8 cellular contexts compared by ENCODE assay signal in genomic region chr14:73757876-73758391, GRCh38. TPM values are rescaled to one million over a fixed set of nuclear protein-coding genes. Genes with fewer than 3 reads are reported as not detected.
DNase-seq lines count a peak whose midpoint lies in the region; ATAC-seq, FAIRE-seq and TF ChIP-seq lines count a peak whose summit lies in the region.

No MANE protein-coding gene starts in this region.

- peak overlapping the region; percentile 28; the same call in 1 of the 2 replicates for H3K23ac ChIP-seq in IMR-90 (ENCODE audit: low read depth, low read length)

- peak overlapping the region; percentile 39 for H3K14ac ChIP-seq in IMR-90 (replicated peaks; ENCODE audit: low read depth, low read length)

- TF ChIP-seq RAD21 in IMR-90 (IDR thresholded peaks at IDR 0.05; ENCODE audit: low read length) = no peak

- WGBS in IMR-90 (ENCODE audit: extremely low coverage in 2 of 2, insufficient read length in 1 of 2), 2 experiments = 43% methylated on average over 2 of the region's 10 CpGs; no CpG with 5 or more reads in 1 of the 2 experiments

- peak overlapping the region; percentile 97 for H3K9ac ChIP-seq in IMR-90 (ENCODE audit: low read depth, low read length)

- no peaks in the 10 kb centered on the region for H3K9me3 ChIP-seq in IMR-90 (ENCODE audit: control insufficient read depth, insufficient read depth, low read length)
- no peaks in the 10 kb centered on the region for H3K9me3 ChIP-seq in muscle layer of duodenum (ENCODE audit: control insufficient read depth in 1 of 2, low read length in 2 of 2)

- FAIRE-seq in bronchial epithelial cell (lab: Jason Lieb, UNC) = no peak

- H3K27ac ChIP-seq in ACC112 (ENCODE audit: low read depth, low read length) = peak overlapping the region; percentile 63
- peak overlapping the region; percentile 97 for H3K27ac ChIP-seq in IMR-90 (ENCODE audit: insufficient read depth, low read length)
- peak overlapping the region; percentile 82 for H3K27ac ChIP-seq in muscle layer of duodenum (ENCODE audit: low read length)

- 0 out of 2 replicates have a peak overlapping the region, but pooled peaks have one; percentile 27 for H3K18ac ChIP-seq in IMR-90 (ENCODE audit: low read depth, low read length)

- no TSS peak for BruUV-seq in IMR-90 (replicated peaks; lab: Mats Ljungman, UMichigan)

- no peak overlapping the region for H3K56ac ChIP-seq in IMR-90 (ENCODE audit: extremely low read depth, insufficient read depth, low read length)

- peak overlapping the region; percentile 87 for H2AK5ac ChIP-seq in IMR-90 (ENCODE audit: low read depth, low read length)

- peaks cover 56% of the 10 kb centered on the region for H3K9me1 ChIP-seq in IMR-90 (ENCODE audit: insufficient read depth, low read length)

- ATAC-seq in IMR-90 (ENCODE audit: low read depth) (no peak), GM21423 (IDR thresholded peaks at IDR 0.05; ENCODE audit: unreplicated experiment) (no peak), GM18505 (IDR thresholded peaks at IDR 0.05; ENCODE audit: unreplicated experiment) (no peak)

- H3K79me1 ChIP-seq in IMR-90 (ENCODE audit: low read depth in 1 of 2, low read length in 2 of 2) = peaks cover 36 to 88% of the 10 kb centered on the region in 2 experiments

- no peak overlapping the region for H2BK15ac ChIP-seq in IMR-90 (ENCODE audit: low read depth, low read length)

- H4K8ac ChIP-seq in IMR-90 (ENCODE audit: low read depth in 2 of 2, low read length in 2 of 2) = peak overlapping the region in 1 of 2 experiments; percentile 66; a peak in 2 of 4 replicates

- peak overlapping the region; percentile 96 for H3K4me2 ChIP-seq in IMR-90 (ENCODE audit: low read depth, low read length)

- peak overlapping the region; percentile 70; the same call in 1 of the 2 replicates for H4K5ac ChIP-seq in IMR-90 (ENCODE audit: low read depth, low read length)

- TF ChIP-seq POLR2A in IMR-90 (IDR thresholded peaks at IDR 0.05; ENCODE audit: low read depth, low read length) (no peak), GM18505 (IDR thresholded peaks at IDR 0.05; ENCODE audit: borderline replicate concordance, extremely low read depth, insufficient read depth, insufficient read length) (no peak)

- H3K27me3 ChIP-seq in ACC112 (ENCODE audit: insufficient read depth, low read length) (no peaks in the 10 kb centered on the region), IMR-90 (ENCODE audit: control insufficient read depth, insufficient read depth, low read length) (no peaks in the 10 kb centered on the region), bronchial epithelial cell (ENCODE audit: control insufficient read depth, insufficient read depth, low read length) (no peaks in the 10 kb centered on the region), muscle layer of duodenum (ENCODE audit: low read depth, low read length) (no peaks in the 10 kb centered on the region)

- H3K79me2 ChIP-seq in ACC112 (ENCODE audit: control insufficient read depth, insufficient read depth, low read length, unreplicated experiment) = peaks cover 82% of the 10 kb centered on the region

- no peaks in the 10 kb centered on the region for H3K36me3 ChIP-seq in ACC112 (ENCODE audit: insufficient read depth, low read length)
- no peaks in the 10 kb centered on the region; the same call in 1 of the 2 replicates for H3K36me3 ChIP-seq in IMR-90 (ENCODE audit: control insufficient read depth, insufficient read depth, low read length)
- no peaks in the 10 kb centered on the region for H3K36me3 ChIP-seq in bronchial epithelial cell (ENCODE audit: control insufficient read depth, insufficient read depth, low read length)
- peaks cover 0 to 10% of the 10 kb centered on the region in 2 donors for H3K36me3 ChIP-seq in muscle layer of duodenum (ENCODE audit: control insufficient read depth in 1 of 2, insufficient read depth in 2 of 2, low read length in 2 of 2)

- H2BK20ac ChIP-seq in IMR-90 (ENCODE audit: low read depth, low read length) = no peak overlapping the region

- H3K4me1 ChIP-seq in ACC112 (ENCODE audit: control insufficient read depth, insufficient read depth, low read length, unreplicated experiment) = peaks cover 69% of the 10 kb centered on the region
- peaks cover 61% of the 10 kb centered on the region for H3K4me1 ChIP-seq in IMR-90 (ENCODE audit: control insufficient read depth, insufficient read depth, low read length)
- H3K4me1 ChIP-seq in muscle layer of duodenum (ENCODE audit: control insufficient read depth in 1 of 2, insufficient read depth in 2 of 2, low read length in 2 of 2) = peaks cover 74 to 78% of the 10 kb centered on the region in 2 donors

- in situ Hi-C loops in IMR-90 (cut with MboI; ENCODE audit: low sequenced_read_pairs) = no loop called here

- TF ChIP-seq CTCF in IMR-90 (conservative IDR thresholded peaks at IDR 0.05; ENCODE audit: low read depth, low read length) (no peak), bronchial epithelial cell (IDR thresholded peaks at IDR 0.05; ENCODE audit: insufficient read depth, low read length, severe bottlenecking) (no peak)

- intact Hi-C loops in IMR-90 (cut with micrococcal nuclease) = loop anchor here (5.0 kb wide), 1 partner anchor 36 kb away; no protein-coding TSS in a partner anchor

- H4K20me1 ChIP-seq in IMR-90 (ENCODE audit: insufficient read depth, low read length) = peaks cover 69% of the 10 kb centered on the region

- POLR2A ChIA-PET in IMR-90 (lab: Charles Lee; ENCODE audit: unreplicated experiment) = interaction anchor here (0.6 kb wide), 1 partner anchor 16 kb away, joined by 3 read pairs; no protein-coding TSS in a partner anchor

- H2AK9ac ChIP-seq in IMR-90 (replicated peaks; ENCODE audit: low read depth, low read length, poor library complexity) = peak overlapping the region; percentile 86

- peak overlapping the region; percentile 59; the same call in 1 of the 2 replicates for H3K4ac ChIP-seq in IMR-90 (ENCODE audit: low read depth, low read length)

- H2AFZ ChIP-seq in ACC112 (ENCODE audit: low read length, unreplicated experiment) (no peak overlapping the region), IMR-90 (replicated peaks; ENCODE audit: low read length, poor library complexity) (peak overlapping the region; percentile 40)

- CTCF ChIA-PET in IMR-90 (lab: Yijun Ruan, JAX) = interaction anchor here (0.5 to 2.1 kb wide), 6 partner anchors 9 to 532 kb away, joined by 3 to 9 read pairs (median 4); no protein-coding TSS in a partner anchor

- peak overlapping the region; percentile 6; the same call in 1 of the 2 replicates for H2BK120ac ChIP-seq in IMR-90 (ENCODE audit: low read depth, low read length)

- peak overlapping the region; percentile 87 for H3K4me3 ChIP-seq in ACC112 (ENCODE audit: low read depth, low read length)
- H3K4me3 ChIP-seq in IMR-90 (ENCODE audit: insufficient read depth, low read depth, low read length) = peak overlapping the region; percentile 89
- H3K4me3 ChIP-seq in bronchial epithelial cell (ENCODE audit: low read depth, low read length) = peak overlapping the region; percentile 72
- H3K4me3 ChIP-seq in muscle layer of duodenum (ENCODE audit: low read depth in 1 of 2, low read length in 2 of 2) = peak overlapping the region; percentile 55 to 71

- H4K91ac ChIP-seq in IMR-90 (ENCODE audit: insufficient read depth, low read depth, low read length) = peak overlapping the region; percentile 1; the same call in 1 of the 2 replicates

- DNase-seq in IMR-90 = no peak
- no peak for DNase-seq in bronchial epithelial cell (ENCODE audit: low read depth)
- no peak for DNase-seq in NCI-H2171 (lab: John Stamatoyannopoulos, UW)
- DNase-seq in foreskin melanocyte = no peak

- dilution Hi-C loops in IMR-90 (cut with HindIII; ENCODE audit: low sequenced_read_pairs, unreplicated experiment) = no loop called here

- H2BK5ac ChIP-seq in IMR-90 (ENCODE audit: low read depth, low read length, poor library complexity, severe bottlenecking) = peak overlapping the region; percentile 90

TF ChIP-seq in IMR-90, 13 proteins besides CTCF, POLR2A, EP300 and RAD21:
- TF ChIP-seq MAFK (IDR thresholded peaks at IDR 0.05; ENCODE audit: low read depth, low read length) (no peak), CHD1 (IDR thresholded peaks at IDR 0.05; ENCODE audit: low read depth, low read length) (no peak), RCOR1 (IDR thresholded peaks at IDR 0.05; ENCODE audit: insufficient replicate concordance, low read length) (no peak)

RNA-seq across cellular contexts. Expression of gene PNMA1, which starts 43.8 kb away (rescaled TPM):
- total RNA-seq in IMR-90 (2012; rRNA removed) (6.5 and 7.5 TPM in 2 replicates), bronchial epithelial cell (10.5 and 13.1 TPM in 2 replicates)
- 21.0 and 28.2 TPM in 2 replicates for polyA plus RNA-seq in IMR-90 (2012; rRNA removed)
- polyA plus RNA-seq in IMR-90 (2012; cell fraction: cytosol; rRNA removed) = 22.6 and 27.0 TPM in 2 replicates
- 13.7 and 19.3 TPM in 2 replicates for polyA plus RNA-seq in IMR-90 (2012; cell fraction: nucleus; rRNA removed; ENCODE audit: low replicate concordance)
